11 cellular contexts compared by ENCODE assay signal in genomic region chr11:62667460-62667859, GRCh38. TPM values are rescaled to one million over a fixed set of nuclear protein-coding genes. Genes with fewer than 3 reads are reported as not detected.
A peak's percentile ranks its signal among the peaks of the same experiment; 100 is the strongest.
DNase-seq lines count a peak whose midpoint lies in the region; ATAC-seq, FAIRE-seq and TF ChIP-seq lines count a peak whose summit lies in the region.
"Had no signal": no experiment of that assay in that cellular context is flagged by ENCODE, and none has a peak within 500 bp of the region (broad histone marks: within the 10 kb centered on the region; RNA-seq: fewer than 3 reads in every experiment).

No MANE protein-coding gene starts in this region.

- no peak overlapping the region for H3K4me3 ChIP-seq in pancreas

- POLR2A ChIA-PET in T-cell (lab: Charles Lee): interaction anchor here in 1 of 2 donors (0.9 to 3.7 kb wide), 2 partner anchors 9 to 76 kb away, joined by 4 to 17 read pairs; partner anchors contain the start of gene TUT1

- FAIRE-seq in pancreas (lab: Jason Lieb, UNC): no peak

- H3K9me3 Mint-ChIP-seq in stimulated activated naive CD8-positive, alpha-beta T cell treated with anti-CD3 and anti-CD28 coated beads, Interleukin-15, Interleukin-2, amounts not matched to agents 100 ng/mL and 50 ng/mL, for 24 hours: no peaks in the 10 kb centered on the region
- H3K9me3 Mint-ChIP-seq in T-cell (no peaks in the 10 kb centered on the region), glutamatergic neuron (ENCODE audit: unreplicated experiment) (peaks cover 13% of the 10 kb centered on the region)

- 65 to 75% methylated on average over 2 of the region's 2 CpGs for WGBS in pancreas, 2 donors

- no peak overlapping the region for H3K27ac ChIP-seq in pancreas

- H3K4me1 Mint-ChIP-seq in stimulated activated naive CD8-positive, alpha-beta T cell treated with anti-CD3 and anti-CD28 coated beads, Interleukin-15, Interleukin-2, amounts not matched to agents 100 ng/mL and 50 ng/mL, for 24 hours (ENCODE audit: low read depth): peaks cover 62% of the 10 kb centered on the region
- H3K4me1 Mint-ChIP-seq in T-cell (peaks cover 52 to 62% (median 60%) of the 10 kb centered on the region in 3 donors), glutamatergic neuron (ENCODE audit: low read depth, unreplicated experiment) (peaks cover 13% of the 10 kb centered on the region)

- no peak for DNase-seq in stimulated activated naive CD8-positive, alpha-beta T cell treated with anti-CD3 and anti-CD28 coated beads, Interleukin-15, Interleukin-2, amounts not matched to agents 100 U/mL and 50 U/mL, for 24 hours
- no peak for DNase-seq in T-cell
- no peak for DNase-seq in glutamatergic neuron
- no peak for DNase-seq in pancreas
- no peak for DNase-seq in NCI-H1417 treated with DMSO at 0.1 percent for 48 hours (lab: John Stamatoyannopoulos, UW)
- DNase-seq in NCI-H2029 (lab: John Stamatoyannopoulos, UW): no peak
- no peak for DNase-seq in NCI-H510A (lab: John Stamatoyannopoulos, UW)
- DNase-seq: aorta, COR-L47, NCI-H69 had no signal

- TF ChIP-seq CTCF in glutamatergic neuron (IDR thresholded peaks at IDR 0.05; ENCODE audit: partially characterized antibody, unreplicated experiment): no peak
- TF ChIP-seq CTCF in pancreas (IDR thresholded peaks at IDR 0.05): no peak

- peaks cover 75% of the 10 kb centered on the region for H3K36me3 Mint-ChIP-seq in stimulated activated naive CD8-positive, alpha-beta T cell treated with anti-CD3 and anti-CD28 coated beads, Interleukin-15, Interleukin-2, amounts not matched to agents 100 ng/mL and 50 ng/mL, for 24 hours (ENCODE audit: low read depth)
- H3K36me3 Mint-ChIP-seq in T-cell: peaks cover 16% of the 10 kb centered on the region
- H3K36me3 Mint-ChIP-seq in glutamatergic neuron (ENCODE audit: unreplicated experiment): no peaks in the 10 kb centered on the region

- intact Hi-C loops in pancreas (cut with DNase I): no loop called here

- no peaks in the 10 kb centered on the region for H3K9me3 ChIP-seq in pancreas

- no peak for ATAC-seq in stimulated activated naive CD8-positive, alpha-beta T cell treated with anti-CD3 and anti-CD28 coated beads, Interleukin-15, Interleukin-2, amounts not matched to agents 100 U/mL and 50 U/mL, for 24 hours
- ATAC-seq in T-cell (replicated peaks in 1 of 4): no peak
- no peak for ATAC-seq in pancreas

- peaks cover 0 to 41% (median 18%) of the 10 kb centered on the region in 3 donors for H3K4me1 ChIP-seq in pancreas

- no peaks in the 10 kb centered on the region for H3K27me3 Mint-ChIP-seq in stimulated activated naive CD8-positive, alpha-beta T cell treated with anti-CD3 and anti-CD28 coated beads, Interleukin-15, Interleukin-2, amounts not matched to agents 100 ng/mL and 50 ng/mL, for 24 hours
- H3K27me3 Mint-ChIP-seq in T-cell: no peaks in the 10 kb centered on the region
- H3K27me3 Mint-ChIP-seq in glutamatergic neuron (ENCODE audit: unreplicated experiment): peaks cover 9% of the 10 kb centered on the region

- H3K4me3 Mint-ChIP-seq in stimulated activated naive CD8-positive, alpha-beta T cell treated with anti-CD3 and anti-CD28 coated beads, Interleukin-15, Interleukin-2, amounts not matched to agents 100 ng/mL and 50 ng/mL, for 24 hours: peak overlapping the region; percentile 96
- peak overlapping the region; percentile 93 to 95 (median 95) for H3K4me3 Mint-ChIP-seq in T-cell
- H3K4me3 Mint-ChIP-seq in glutamatergic neuron (ENCODE audit: unreplicated experiment): peak overlapping the region; percentile 96

- CTCF ChIA-PET in T-cell (lab: Charles Lee): interaction anchor here in 1 of 2 donors (0.6 kb wide), 1 partner anchor 34 kb away, joined by 4 read pairs; no protein-coding TSS in a partner anchor

- no peaks in the 10 kb centered on the region for H3K36me3 ChIP-seq in pancreas

- no peaks in the 10 kb centered on the region for H3K27me3 ChIP-seq in pancreas

- H3K27ac Mint-ChIP-seq in stimulated activated naive CD8-positive, alpha-beta T cell treated with anti-CD3 and anti-CD28 coated beads, Interleukin-15, Interleukin-2, amounts not matched to agents 100 ng/mL and 50 ng/mL, for 24 hours: peak overlapping the region; percentile 98
- H3K27ac Mint-ChIP-seq in T-cell: peak overlapping the region; percentile 49 to 94
- H3K27ac Mint-ChIP-seq in glutamatergic neuron (ENCODE audit: unreplicated experiment): no peak overlapping the region

RNA-seq across cellular contexts. Expression of gene CSKMT, which starts 2.3 kb away (rescaled TPM):
- total RNA-seq in T-cell (10 to 100 TPM; 14.8 to 35.6 (median 27.4) TPM), glutamatergic neuron (ENCODE audit: unreplicated experiment) (15.7 TPM), pancreas (10 to 100 TPM in 1 of 6 donors, 1 to 10 TPM in 5; 4.0 to 11.0 (median 7.3) TPM)
- 10 to 100 TPM; 19.6 to 25.4 TPM for polyA plus RNA-seq in pancreas

RNA-seq across cellular contexts. Expression of gene C11orf98, which starts 2.5 kb away (rescaled TPM):
- total RNA-seq in T-cell: 10 to 100 TPM; 28.3 to 62.6 (median 54.8) TPM
- total RNA-seq in glutamatergic neuron (ENCODE audit: unreplicated experiment): 73.6 TPM
- total RNA-seq in pancreas: 10 to 100 TPM; 13.2 to 21.3 (median 16.9) TPM
- polyA plus RNA-seq in pancreas: 10 to 100 TPM; 56.3 to 70.8 TPM

RNA-seq across cellular contexts. Expression of gene UQCC3, which starts 4.0 kb away (rescaled TPM):
- total RNA-seq in T-cell (1 to 10 TPM; 2.7 to 9.3 (median 8.1) TPM), glutamatergic neuron (ENCODE audit: unreplicated experiment) (5.7 TPM), pancreas (1 to 10 TPM; 3.2 to 4.9 (median 3.6) TPM)
- 10 to 100 TPM; 14.1 to 17.3 TPM for polyA plus RNA-seq in pancreas

RNA-seq across cellular contexts. Expression of gene LBHD1, which starts 4.6 kb away (rescaled TPM):
- 10 to 100 TPM; 15.5 to 24.7 (median 20.7) TPM for total RNA-seq in T-cell
- 4.6 TPM for total RNA-seq in glutamatergic neuron (ENCODE audit: unreplicated experiment)
- 1 to 10 TPM; 1.4 to 4.0 (median 2.8) TPM for total RNA-seq in pancreas
- polyA plus RNA-seq in pancreas: 10 to 100 TPM in 1 of 2 donors, 1 to 10 TPM in 1; 7.1 to 21.7 TPM

RNA-seq across cellular contexts. Expression of gene UBXN1, which starts 11.4 kb away (rescaled TPM):
- total RNA-seq in T-cell: 100 to 1,000 TPM; 180 to 199 (median 196) TPM
- 146 TPM for total RNA-seq in glutamatergic neuron (ENCODE audit: unreplicated experiment)
- 10 to 100 TPM; 37.7 to 67.7 (median 51.9) TPM for total RNA-seq in pancreas
- polyA plus RNA-seq in pancreas: 100 to 1,000 TPM in 1 of 2 donors, 10 to 100 TPM in 1; 86.0 to 104 TPM
